1 cellular context compared by ENCODE assay signal in genomic region chr12:49954863-49955830, GRCh38.
TF ChIP-seq lines count a peak whose summit lies in the region.

No MANE protein-coding gene starts in this region.

TF ChIP-seq in A549, 52 proteins besides CTCF, POLR2A, EP300 and RAD21:
- peak; percentile 9 for TF ChIP-seq ZFP36 (IDR thresholded peaks at IDR 0.05; ENCODE audit: borderline replicate concordance, partially characterized antibody)
- no peak for TF ChIP-seq RCOR1 (IDR thresholded peaks at IDR 0.05; ENCODE audit: low read depth, low read length)
